30 cellular contexts compared by ENCODE assay signal in genomic region chr3:25502233-25502632, GRCh38.
"Had no signal": no experiment of that assay in that cellular context is flagged by ENCODE, and none has a peak within 500 bp of the region (broad histone marks: within the 10 kb centered on the region; RNA-seq: fewer than 3 reads in every experiment).

No MANE protein-coding gene starts in this region.

- H3K36me3 Mint-ChIP-seq: activated CD4-positive, alpha-beta memory T cell treated with anti-CD3 and anti-CD28 coated beads for 36 hours; activated naive CD4-positive, alpha-beta T cell treated with anti-CD3 and anti-CD28 coated beads, Interleukin-2, amount 10 ng/mL, durations not matched to agents 7 days and 5 days; T-cell had no signal

- DNase-seq: activated CD4-positive, alpha-beta memory T cell treated with anti-CD3 and anti-CD28 coated beads for 36 hours; activated CD4-positive, alpha-beta T cell treated with anti-CD3 and anti-CD28 coated beads, Interleukin-2, amount 10 ng/mL, durations not matched to agents 7 days and 5 days; activated CD4-positive, CD25-positive, alpha-beta regulatory T cell; activated CD8-positive, alpha-beta memory T cell treated with anti-CD3 and anti-CD28 coated beads for 24 hours; activated gamma-delta T cell; activated naive CD4-positive, alpha-beta T cell treated with anti-CD3 and anti-CD28 coated beads, Interleukin-2, amount 10 ng/mL, durations not matched to agents 7 days and 5 days; activated naive CD8-positive, alpha-beta T cell treated with anti-CD3 and anti-CD28 coated beads for 36 hours; activated T-cell treated with anti-CD3 and anti-CD28 coated beads for 4 hours; activated T-cell treated with anti-CD3 and anti-CD28 coated beads, Interleukin-2, amount 50 U/mL, for 48 hours; anterior cingulate cortex; caudate nucleus; Kasumi-1; NCI-H1048; NCI-H1417 treated with DMSO at 0.1 percent for 48 hours; NCI-H1694; NCI-H2029; NCI-H2107; NCI-H2171 treated with DMSO at 0.1 percent for 48 hours; NCI-H226; NCI-H526; NCI-H774; NK-92 treated with Interleukin-12 subunit alpha and Interleukin-12 subunit beta, amount 100 ng/mL, for 24 hours; OCI-M1; RPMI8226; T-cell; T-helper 2 cell; T1000 had no signal

- H3K4me3 Mint-ChIP-seq: activated CD4-positive, alpha-beta memory T cell treated with anti-CD3 and anti-CD28 coated beads for 36 hours; activated CD4-positive, alpha-beta T cell treated with anti-CD3 and anti-CD28 coated beads, Interleukin-2, amount 10 ng/mL, durations not matched to agents 7 days and 5 days; activated naive CD4-positive, alpha-beta T cell treated with anti-CD3 and anti-CD28 coated beads, Interleukin-2, amount 10 ng/mL, durations not matched to agents 7 days and 5 days; activated naive CD8-positive, alpha-beta T cell treated with anti-CD3 and anti-CD28 coated beads for 36 hours; activated T-helper 17 cell treated with anti-CD3 and anti-CD28 coated beads, Interleukin-2, amount 50 U/mL, for 72 hours; T-cell had no signal

- H3K4me1 Mint-ChIP-seq: activated CD4-positive, alpha-beta T cell treated with anti-CD3 and anti-CD28 coated beads, Interleukin-2, amount 10 ng/mL, durations not matched to agents 7 days and 5 days; activated naive CD4-positive, alpha-beta T cell treated with anti-CD3 and anti-CD28 coated beads, Interleukin-2, amount 10 ng/mL, durations not matched to agents 7 days and 5 days; activated naive CD8-positive, alpha-beta T cell treated with anti-CD3 and anti-CD28 coated beads for 36 hours; activated T-helper 17 cell treated with anti-CD3 and anti-CD28 coated beads, Interleukin-2, amount 50 U/mL, for 72 hours; T-cell had no signal

- H3K27ac ChIP-seq: SK-N-MC had no signal

- H3K4me3 ChIP-seq: breast epithelium, SK-N-MC had no signal

- H3K27me3 Mint-ChIP-seq: activated naive CD4-positive, alpha-beta T cell treated with anti-CD3 and anti-CD28 coated beads, Interleukin-2, amount 10 ng/mL, durations not matched to agents 7 days and 5 days had no signal

- H3K36me3 ChIP-seq: breast epithelium had no signal

- H3K27me3 ChIP-seq: breast epithelium had no signal

- H3K27ac Mint-ChIP-seq: activated CD4-positive, alpha-beta memory T cell treated with anti-CD3 and anti-CD28 coated beads for 36 hours; activated CD4-positive, alpha-beta T cell treated with anti-CD3 and anti-CD28 coated beads, Interleukin-2, amount 10 ng/mL, durations not matched to agents 7 days and 5 days; activated naive CD4-positive, alpha-beta T cell treated with anti-CD3 and anti-CD28 coated beads, Interleukin-2, amount 10 ng/mL, durations not matched to agents 7 days and 5 days; activated naive CD8-positive, alpha-beta T cell treated with anti-CD3 and anti-CD28 coated beads for 36 hours; activated T-helper 17 cell treated with anti-CD3 and anti-CD28 coated beads, Interleukin-2, amount 50 U/mL, for 72 hours; T-cell had no signal
